Comparison of ENCODE assay signal across 8 cellular contexts in genomic region chr13:73058741-73059459, GRCh38. TPM values are rescaled to one million over a fixed set of nuclear protein-coding genes. Genes with fewer than 3 reads are reported as not detected.
A peak's percentile ranks its signal among the peaks of the same experiment; 100 is the strongest.
DNase-seq lines count a peak whose midpoint lies in the region; ATAC-seq and TF ChIP-seq lines count a peak whose summit lies in the region.

TSS of gene KLF5 (plus strand) at chr13:73059005. CDS start at chr13:73059328, 323 bp downstream.

- POLR2A ChIA-PET in AG04449 (lab: Yijun Ruan, JAX) (interaction anchor here (0.6 to 1.2 kb wide), 5 partner anchors 14 to 889 kb away, joined by 3 to 5 read pairs (median 3); no protein-coding TSS in a partner anchor), WTC11 (lab: Charles Lee) (interaction anchor here (1.7 kb wide), 1 partner anchor 16 kb away, joined by 6 read pairs; no protein-coding TSS in a partner anchor)

- no peaks in the 10 kb centered on the region for H3K9me3 Mint-ChIP-seq in WTC11

- H3K27ac ChIP-seq in caudate nucleus (ENCODE audit: low read depth, low read length) = peak within 1 kb of the TSS; percentile 83

- H3K4me3 ChIP-seq in AG04449 (ENCODE audit: low read depth, low read length) = peak within 1 kb of the TSS; percentile 76

- H3K4me1 Mint-ChIP-seq in WTC11 = peaks cover 62% of the 10 kb centered on the region

- TF ChIP-seq CTCF in AG04449 (IDR thresholded peaks at IDR 0.05; ENCODE audit: insufficient read depth, low read length, missing control alignments) (no peak), WTC11 (IDR thresholded peaks at IDR 0.05) (no peak)

- peak within 1 kb of the TSS; percentile 89 for H3K4me3 Mint-ChIP-seq in WTC11

- peak within 1 kb of the TSS; percentile 55; the same call in 1 of the 2 replicates for H3K27ac Mint-ChIP-seq in WTC11

- ATAC-seq in GM18870 (IDR thresholded peaks at IDR 0.05; ENCODE audit: unreplicated experiment) (peak; percentile 89), HG03103 (IDR thresholded peaks at IDR 0.05; ENCODE audit: low read depth, unreplicated experiment) (peak; percentile 96), WTC11 (peak; percentile 95)

- peak; percentile 44 for DNase-seq in AG04449 (ENCODE audit: low read depth, low spot score)
- peak; percentile 91 for DNase-seq in NCI-H2171 treated with DMSO at 0.1 percent for 48 hours (lab: John Stamatoyannopoulos, UW)
- peak; percentile 99 for DNase-seq in WTC11 (ENCODE audit: low spot score)
- peak in 60 of 61 donors; percentile 21 to 96 (median 86) for DNase-seq in caudate nucleus (lab: John Stamatoyannopoulos, UW)
- DNase-seq in iris pigment epithelial cell (ENCODE audit: low read depth) = peak; percentile 97
- DNase-seq in stimulated activated CD4-positive, alpha-beta T cell treated with anti-CD3 and anti-CD28 coated beads, Interleukin-12 subunit alpha, Interleukin-12 subunit beta, amount 100 ng/mL, for 4 hours = peak; percentile 95

- H3K27me3 Mint-ChIP-seq in WTC11 (ENCODE audit: low read depth) = peaks cover 71% of the 10 kb centered on the region

- CTCF ChIA-PET in AG04449 (lab: Yijun Ruan, JAX) (interaction anchor here (1.0 to 2.1 kb wide), 11 partner anchors 8 to 652 kb away, joined by 3 to 8 read pairs (median 3); no protein-coding TSS in a partner anchor), WTC11 (lab: Charles Lee) (interaction anchor here (0.6 to 1.3 kb wide), 5 partner anchors 14 to 219 kb away, joined by 3 to 5 read pairs (median 4); no protein-coding TSS in a partner anchor)

- H3K36me3 Mint-ChIP-seq in WTC11 = no peaks in the 10 kb centered on the region

TF ChIP-seq in WTC11, 78 proteins besides CTCF, POLR2A, EP300 and RAD21 (continues in another document):
- TF ChIP-seq MAX (CRISPR knock-in tag; IDR thresholded peaks at IDR 0.05) (peak; percentile 83), E2F5 (CRISPR knock-in tag; IDR thresholded peaks at IDR 0.05) (peak; percentile 21; the same call in 1 of the 2 replicates), CREM (CRISPR knock-in tag; IDR thresholded peaks at IDR 0.05) (peak; percentile 65; the same call in 1 of the 2 replicates), TEAD1 (CRISPR knock-in tag; IDR thresholded peaks at IDR 0.05) (no peak; the same call in 1 of the 2 replicates), FOXP4 (CRISPR knock-in tag; IDR thresholded peaks at IDR 0.05) (peak; percentile 69; the same call in 1 of the 2 replicates), SP1 (CRISPR knock-in tag; conservative IDR thresholded peaks at IDR 0.05) (peak; percentile 77), ZNF263 (CRISPR knock-in tag; IDR thresholded peaks at IDR 0.05; ENCODE audit: low read depth) (no peak), E2F4 (CRISPR knock-in tag; IDR thresholded peaks at IDR 0.05; ENCODE audit: borderline replicate concordance, low read depth) (peak; percentile 47; the same call in 1 of the 2 replicates), SOX15 (CRISPR knock-in tag; IDR thresholded peaks at IDR 0.05) (no peak), STAT6 (CRISPR knock-in tag; conservative IDR thresholded peaks at IDR 0.05; ENCODE audit: low read depth) (no peak), NFYB (CRISPR knock-in tag; conservative IDR thresholded peaks at IDR 0.05; ENCODE audit: low read depth) (peak; percentile 97), FOXK1 (CRISPR knock-in tag; IDR thresholded peaks at IDR 0.05) (peak; percentile 92), GABPB1 (CRISPR knock-in tag; IDR thresholded peaks at IDR 0.05) (no peak), FOXJ3 (CRISPR knock-in tag; IDR thresholded peaks at IDR 0.05; ENCODE audit: borderline replicate concordance) (no peak), HMGXB4 (CRISPR knock-in tag; IDR thresholded peaks at IDR 0.05) (peak; percentile 73)

RNA-seq across cellular contexts. Expression of gene KLF5, which starts in this region (rescaled TPM):
- total RNA-seq in WTC11 (2021) = 2.3 to 3.0 TPM (median 2.4 TPM) in 3 replicates

Comparison
In these comparisons a context has a peak if more than half of its experiments do, and no peak if none do; other contexts are left out.
1. Peak in every context shown above with its lines: DNase-seq, ATAC-seq, H3K4me3 ChIP-seq and H3K27ac ChIP-seq.
2. DNase-seq: peak in every context shown above with its lines; median percentile 99 in WTC11; 97 in iris pigment epithelial cell; 95 in stimulated activated CD4-positive, alpha-beta T cell treated with anti-CD3 and anti-CD28 coated beads, Interleukin-12 subunit alpha, Interleukin-12 subunit beta, amount 100 ng/mL, for 4 hours; 91 in NCI-H2171 treated with DMSO at 0.1 percent for 48 hours; 86 in caudate nucleus; 44 in AG04449.